In genomic region chr12:100795193-100796179, GRCh38 we compare ENCODE assay signal across 13 cellular contexts. TPM values are rescaled to one million over a fixed set of nuclear protein-coding genes. Genes with fewer than 3 reads are reported as not detected.
DNase-seq lines count a peak whose midpoint lies in the region; ATAC-seq and TF ChIP-seq lines count a peak whose summit lies in the region.
"Had no signal": no experiment of that assay in that cellular context is flagged by ENCODE, and none has a peak within 500 bp of the region (broad histone marks: within the 10 kb centered on the region; RNA-seq: fewer than 3 reads in every experiment).

No MANE protein-coding gene starts in this region.

- no peaks in the 10 kb centered on the region for H3K36me3 ChIP-seq in HEK293 (ENCODE audit: control insufficient read depth in 2 of 2, insufficient read depth in 1 of 2, low read length in 2 of 2)

- POLR2A ChIA-PET in HEK293 (lab: Yijun Ruan, JAX) (no interaction called here), WTC11 (lab: Charles Lee) (interaction anchor here (0.5 to 0.6 kb wide), 2 partner anchors 443 to 567 kb away, joined by 3 read pairs; no protein-coding TSS in a partner anchor)

- H3K9me3 ChIP-seq in HEK293 (ENCODE audit: control insufficient read depth, insufficient read depth, low read depth, low read length) (no peaks in the 10 kb centered on the region), iPS-18c (ENCODE audit: control insufficient read depth, insufficient read depth, low read length) (no peaks in the 10 kb centered on the region)

- no peaks in the 10 kb centered on the region for H3K4me1 ChIP-seq in HEK293 (ENCODE audit: control insufficient read depth, insufficient read depth, low read length)

- peaks cover 53% of the 10 kb centered on the region for H3K4me1 Mint-ChIP-seq in WTC11
- H3K4me1 Mint-ChIP-seq in activated T-cell treated with anti-CD3 and anti-CD28 coated beads, Interleukin-2, amount 50 U/mL, for 4 hours (ENCODE audit: low read depth): no peaks in the 10 kb centered on the region
- H3K4me1 Mint-ChIP-seq: activated CD8-positive, alpha-beta memory T cell treated with anti-CD3 and anti-CD28 coated beads, Interleukin-2, amount 10 ng/mL, durations not matched to agents 7 days and 5 days; activated naive CD8-positive, alpha-beta T cell treated with anti-CD3 and anti-CD28 coated beads, Interleukin-2, amount 50 U/mL, for 24 hours had no signal

- peak overlapping the region; percentile 18 for H3K27ac Mint-ChIP-seq in WTC11
- H3K27ac Mint-ChIP-seq: activated CD8-positive, alpha-beta memory T cell treated with anti-CD3 and anti-CD28 coated beads, Interleukin-2, amount 10 ng/mL, durations not matched to agents 7 days and 5 days; activated naive CD8-positive, alpha-beta T cell treated with anti-CD3 and anti-CD28 coated beads, Interleukin-2, amount 50 U/mL, for 24 hours; CD4-positive, alpha-beta T cell had no signal

- peaks cover 14% of the 10 kb centered on the region for H3K27me3 Mint-ChIP-seq in WTC11 (ENCODE audit: low read depth)
- peaks cover 9% of the 10 kb centered on the region for H3K27me3 Mint-ChIP-seq in activated T-cell treated with anti-CD3 and anti-CD28 coated beads, Interleukin-2, amount 50 U/mL, for 4 hours (ENCODE audit: low read depth)

- no peaks in the 10 kb centered on the region for H3K9me3 Mint-ChIP-seq in WTC11
- no peaks in the 10 kb centered on the region for H3K9me3 Mint-ChIP-seq in activated T-cell treated with anti-CD3 and anti-CD28 coated beads, Interleukin-2, amount 50 U/mL, for 4 hours
- H3K9me3 Mint-ChIP-seq: activated naive CD8-positive, alpha-beta T cell treated with anti-CD3 and anti-CD28 coated beads, Interleukin-2, amount 50 U/mL, for 24 hours; CD4-positive, alpha-beta T cell had no signal

- TF ChIP-seq CTCF in HEK293 (tag by site-specific recombination; IDR thresholded peaks at IDR 0.05) (no peak), WTC11 (IDR thresholded peaks at IDR 0.05) (no peak)

- H3K4me3 ChIP-seq in HEK293 (ENCODE audit: low read depth, low read length) (no peak overlapping the region), iPS-18c (ENCODE audit: insufficient read depth, low read depth, low read length) (0 out of 2 replicates have a peak overlapping the region, but pooled peaks have one; percentile 15)
- H3K4me3 ChIP-seq: skin epidermis had no signal

- H3K4me3 Mint-ChIP-seq in WTC11: peak overlapping the region; percentile 53
- no peak overlapping the region for H3K4me3 Mint-ChIP-seq in activated T-cell treated with anti-CD3 and anti-CD28 coated beads, Interleukin-2, amount 50 U/mL, for 4 hours
- H3K4me3 Mint-ChIP-seq: activated CD8-positive, alpha-beta memory T cell treated with anti-CD3 and anti-CD28 coated beads, Interleukin-2, amount 10 ng/mL, durations not matched to agents 7 days and 5 days; activated naive CD8-positive, alpha-beta T cell treated with anti-CD3 and anti-CD28 coated beads, Interleukin-2, amount 50 U/mL, for 24 hours; CD4-positive, alpha-beta T cell had no signal

- DNase-seq in WTC11 (ENCODE audit: low spot score) (no peak), retina (peak; percentile 7), HCEC 1CT (no peak), cerebellar nuclear complex (lab: John Stamatoyannopoulos, UW) (no peak), NCI-H187 treated with DMSO at 0.1 percent for 48 hours (lab: John Stamatoyannopoulos, UW) (no peak)
- no peak for DNase-seq in activated T-cell treated with anti-CD3 and anti-CD28 coated beads, Interleukin-2, amount 50 U/mL, for 4 hours
- DNase-seq: activated CD8-positive, alpha-beta memory T cell treated with anti-CD3 and anti-CD28 coated beads, Interleukin-2, amount 10 ng/mL, durations not matched to agents 7 days and 5 days; activated naive CD8-positive, alpha-beta T cell treated with anti-CD3 and anti-CD28 coated beads, Interleukin-2, amount 50 U/mL, for 24 hours; CD4-positive, alpha-beta T cell; NCI-H2081 had no signal

- CTCF ChIA-PET in HEK293 (lab: Yijun Ruan, JAX) (interaction anchor here (0.6 kb wide), 1 partner anchor 406 kb away, joined by 3 read pairs; no protein-coding TSS in a partner anchor), WTC11 (lab: Charles Lee) (interaction anchor here (0.7 to 1.1 kb wide), 3 partner anchors 32 to 124 kb away, joined by 3 to 4 read pairs (median 3); no protein-coding TSS in a partner anchor)

- H3K36me3 Mint-ChIP-seq in WTC11: no peaks in the 10 kb centered on the region
- H3K36me3 Mint-ChIP-seq in activated T-cell treated with anti-CD3 and anti-CD28 coated beads, Interleukin-2, amount 50 U/mL, for 4 hours (ENCODE audit: insufficient read depth): no peaks in the 10 kb centered on the region
- H3K36me3 Mint-ChIP-seq: activated CD8-positive, alpha-beta memory T cell treated with anti-CD3 and anti-CD28 coated beads, Interleukin-2, amount 10 ng/mL, durations not matched to agents 7 days and 5 days had no signal

- peak; percentile 8; the same call in 1 of the 2 replicates for ATAC-seq in WTC11
- ATAC-seq in activated T-cell treated with anti-CD3 and anti-CD28 coated beads, Interleukin-2, amount 50 U/mL, for 4 hours: no peak
- ATAC-seq: activated CD8-positive, alpha-beta memory T cell treated with anti-CD3 and anti-CD28 coated beads, Interleukin-2, amount 10 ng/mL, durations not matched to agents 7 days and 5 days; activated naive CD8-positive, alpha-beta T cell treated with anti-CD3 and anti-CD28 coated beads, Interleukin-2, amount 50 U/mL, for 24 hours had no signal

- no peak overlapping the region for H3K27ac ChIP-seq in HEK293 (ENCODE audit: extremely low read depth, low read depth, low read length)
- H3K27ac ChIP-seq: skin epidermis had no signal

TF ChIP-seq in HEK293, 187 proteins besides CTCF, POLR2A, EP300 and RAD21 (continues in another document):
- TF ChIP-seq ATF2 (tag by site-specific recombination; IDR thresholded peaks at IDR 0.05; ENCODE audit: low read depth) (peak; percentile 71), ZNF302 (tag by site-specific recombination; IDR thresholded peaks at IDR 0.05; ENCODE audit: low read depth) (no peak), ZBTB48 (tag by site-specific recombination; IDR thresholded peaks at IDR 0.05) (no peak), ZNF768 (tag by site-specific recombination; IDR thresholded peaks at IDR 0.05) (no peak)

TF ChIP-seq in WTC11, 78 proteins besides CTCF, POLR2A, EP300 and RAD21:
- TF ChIP-seq FOXK1 (CRISPR knock-in tag; IDR thresholded peaks at IDR 0.05) (no peak), AFF4 (CRISPR knock-in tag; IDR thresholded peaks at IDR 0.05; ENCODE audit: borderline replicate concordance) (no peak), NR3C1 (CRISPR knock-in tag; conservative IDR thresholded peaks at IDR 0.05; ENCODE audit: low read depth) (no peak), NR2C2 (CRISPR knock-in tag; IDR thresholded peaks at IDR 0.05) (no peak)

RNA-seq across cellular contexts. Expression of gene ANO4, which starts 0.9 kb away (rescaled TPM):
- 1.8 to 2.6 TPM (median 2.2 TPM) in 3 replicates for total RNA-seq in WTC11 (2021)
- total RNA-seq in activated T-cell treated with anti-CD3 and anti-CD28 coated beads, Interleukin-2, amount 50 U/mL, for 4 hours: not detected
- total RNA-seq: activated CD8-positive, alpha-beta memory T cell treated with anti-CD3 and anti-CD28 coated beads, Interleukin-2, amount 10 ng/mL, durations not matched to agents 7 days and 5 days; CD4-positive, alpha-beta T cell had no signal

Comparison
In these comparisons a context has a peak if more than half of its experiments do, and no peak if none do; other contexts are left out.
1. Of the 8 proteins assayed by ChIP-seq in both HEK293 and WTC11: peak only in HEK293: ATF2; only in WTC11: none; in both: none; in neither: 7.